ENCODE assay signal across 14 cellular contexts in the genomic region with DNA sequence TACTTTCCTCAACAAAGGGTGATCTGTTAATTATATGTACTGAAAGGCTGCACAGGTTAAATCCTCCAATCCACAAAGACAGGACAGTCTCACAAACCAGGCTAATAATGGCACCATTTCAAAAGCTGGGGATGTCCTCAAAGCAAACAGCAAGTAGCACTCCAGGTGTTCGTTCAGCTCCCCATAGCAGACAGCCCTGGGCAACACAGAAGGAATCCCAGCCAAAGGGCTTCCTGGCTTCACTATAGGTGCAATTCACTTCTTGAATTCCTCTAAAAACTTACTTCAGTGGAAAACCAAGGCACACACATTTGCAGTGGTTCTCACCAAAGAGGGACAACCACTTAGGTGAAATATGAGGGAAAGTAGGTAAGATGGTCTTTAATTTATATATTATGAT.
DNase-seq lines count a peak whose midpoint lies in the region; ATAC-seq and TF ChIP-seq lines count a peak whose summit lies in the region.
"Had no signal": no experiment of that assay in that cellular context is flagged by ENCODE, and none has a peak within 500 bp of the region (broad histone marks: within the 10 kb centered on the region; RNA-seq: fewer than 3 reads in every experiment).

No MANE protein-coding gene starts in this region.

- no peaks in the 10 kb centered on the region for H3K79me2 ChIP-seq in neural progenitor cell (ENCODE audit: low read depth)

- no peak overlapping the region for H2AFZ ChIP-seq in neural progenitor cell (replicated peaks)

- no peaks in the 10 kb centered on the region for H3K9me3 ChIP-seq in neural progenitor cell (ENCODE audit: low read depth)
- H3K9me3 ChIP-seq: HAP-1, SJCRH30 had no signal

- no peak overlapping the region for H3K4me3 Mint-ChIP-seq in neural progenitor cell
- no peak overlapping the region for H3K4me3 Mint-ChIP-seq in activated CD4-positive, alpha-beta T cell treated with anti-CD3 and anti-CD28 coated beads for 36 hours
- H3K4me3 Mint-ChIP-seq: B cell; T-helper 1 cell treated with Interleukin-12 subunit alpha and Interleukin-12 subunit beta and Interleukin-4 antibody, amounts not matched to agents 30 μg/mL and 1 μg/mL, for 36 hours had no signal

- no peaks in the 10 kb centered on the region for H3K36me3 ChIP-seq in neural progenitor cell
- H3K36me3 ChIP-seq: HAP-1, SJCRH30 had no signal

- H3K9me3 Mint-ChIP-seq in neural progenitor cell = no peaks in the 10 kb centered on the region
- H3K9me3 Mint-ChIP-seq in activated CD4-positive, alpha-beta T cell treated with anti-CD3 and anti-CD28 coated beads for 36 hours (ENCODE audit: low read depth) = no peaks in the 10 kb centered on the region
- H3K9me3 Mint-ChIP-seq: T-helper 1 cell treated with Interleukin-12 subunit alpha and Interleukin-12 subunit beta and Interleukin-4 antibody, amounts not matched to agents 30 μg/mL and 1 μg/mL, for 36 hours had no signal

- H3K27me3 ChIP-seq in neural progenitor cell = no peaks in the 10 kb centered on the region
- H3K27me3 ChIP-seq: SJCRH30 had no signal

- no peaks in the 10 kb centered on the region for H3K36me3 Mint-ChIP-seq in neural progenitor cell
- peaks cover 3% of the 10 kb centered on the region for H3K36me3 Mint-ChIP-seq in activated CD4-positive, alpha-beta T cell treated with anti-CD3 and anti-CD28 coated beads for 36 hours (ENCODE audit: low read depth)

- DNase-seq in NCI-H2081 (lab: John Stamatoyannopoulos, UW) (peak; percentile 2 to 8), NCI-H2081 treated with DMSO at 0.1 percent for 48 hours (lab: John Stamatoyannopoulos, UW) (no peak), NCI-H146 (lab: John Stamatoyannopoulos, UW) (peak; percentile 85), neural progenitor cell (ENCODE audit: low spot score) (peak; percentile 25)
- DNase-seq in activated CD4-positive, alpha-beta T cell treated with anti-CD3 and anti-CD28 coated beads for 36 hours = no peak
- DNase-seq: NCI-H2029, SJCRH30 had no signal

- CTCF ChIA-PET in activated CD4-positive, alpha-beta T cell treated with anti-CD3 and anti-CD28 coated beads for 36 hours (lab: Charles Lee) = no interaction called here

- no peak overlapping the region for H3K4me3 ChIP-seq in neural progenitor cell
- H3K4me3 ChIP-seq: HAP-1, SJCRH30 had no signal

- H3K27ac Mint-ChIP-seq in neural progenitor cell = no peak overlapping the region
- no peak overlapping the region for H3K27ac Mint-ChIP-seq in activated CD4-positive, alpha-beta T cell treated with anti-CD3 and anti-CD28 coated beads for 36 hours
- H3K27ac Mint-ChIP-seq: B cell; T-helper 1 cell treated with Interleukin-12 subunit alpha and Interleukin-12 subunit beta and Interleukin-4 antibody, amounts not matched to agents 30 μg/mL and 1 μg/mL, for 36 hours had no signal

- peaks cover 7% of the 10 kb centered on the region for H3K27me3 Mint-ChIP-seq in neural progenitor cell (ENCODE audit: insufficient read depth, low read depth)
- H3K27me3 Mint-ChIP-seq in activated CD4-positive, alpha-beta T cell treated with anti-CD3 and anti-CD28 coated beads for 36 hours = no peaks in the 10 kb centered on the region
- H3K27me3 Mint-ChIP-seq: B cell had no signal

- peaks cover 23% of the 10 kb centered on the region for H4K20me1 ChIP-seq in neural progenitor cell (ENCODE audit: low read depth)

- H3K9ac ChIP-seq in neural progenitor cell = no peak overlapping the region

- H3K4me1 ChIP-seq in neural progenitor cell = peaks cover 48% of the 10 kb centered on the region
- H3K4me1 ChIP-seq: SJCRH30 had no signal

- no peak for TF ChIP-seq CTCF in VCaP (conservative IDR thresholded peaks at IDR 0.05)
- TF ChIP-seq CTCF in neural progenitor cell (IDR thresholded peaks at IDR 0.05) = no peak

- H3F3A ChIP-seq in neural progenitor cell (ENCODE audit: low read depth) = peaks cover 35% of the 10 kb centered on the region

- ATAC-seq in HG03175 (IDR thresholded peaks at IDR 0.05; ENCODE audit: unreplicated experiment) (no peak), GM18909 (IDR thresholded peaks at IDR 0.05; ENCODE audit: poor library complexity, unreplicated experiment) (no peak)
- ATAC-seq in activated CD4-positive, alpha-beta T cell treated with anti-CD3 and anti-CD28 coated beads for 36 hours = no peak
- ATAC-seq: Panc1 had no signal

- H3K4me1 Mint-ChIP-seq in neural progenitor cell = peaks cover 54% of the 10 kb centered on the region
- H3K4me1 Mint-ChIP-seq in activated CD4-positive, alpha-beta T cell treated with anti-CD3 and anti-CD28 coated beads for 36 hours = no peaks in the 10 kb centered on the region
- H3K4me1 Mint-ChIP-seq: B cell had no signal

- intact Hi-C loops in activated CD4-positive, alpha-beta T cell treated with anti-CD3 and anti-CD28 coated beads for 36 hours (cut with DNase I, micrococcal nuclease) = no loop called here

- POLR2A ChIA-PET in activated CD4-positive, alpha-beta T cell treated with anti-CD3 and anti-CD28 coated beads for 36 hours (lab: Charles Lee) = no interaction called here

- peak overlapping the region; percentile 30 for H3K4me2 ChIP-seq in neural progenitor cell

- H3K27ac ChIP-seq in VCaP (peak overlapping the region; percentile 98), neural progenitor cell (no peak overlapping the region)
- H3K27ac ChIP-seq: SJCRH30 had no signal

Comparison
In these comparisons a context has a peak if more than half of its experiments do, and no peak if none do; other contexts are left out.
1. DNase-seq: peak in NCI-H2081 (2 of 2), NCI-H146 (single experiment) and neural progenitor cell (single experiment); none in NCI-H2081 treated with DMSO at 0.1 percent for 48 hours (single experiment) and activated CD4-positive, alpha-beta T cell treated with anti-CD3 and anti-CD28 coated beads for 36 hours (single experiment).